In genomic region chr6:35723587-35723986, GRCh38 we compare ENCODE assay signal across 16 cellular contexts. TPM values are rescaled to one million over a fixed set of nuclear protein-coding genes. Genes with fewer than 3 reads are reported as not detected.
DNase-seq lines count a peak whose midpoint lies in the region; ATAC-seq and TF ChIP-seq lines count a peak whose summit lies in the region.
"Had no signal": no experiment of that assay in that cellular context is flagged by ENCODE, and none has a peak within 500 bp of the region (broad histone marks: within the 10 kb centered on the region; RNA-seq: fewer than 3 reads in every experiment).

No MANE protein-coding gene starts in this region.

- intact Hi-C loops in CD4-positive, alpha-beta memory T cell (cut with micrococcal nuclease) = no loop called here
- intact Hi-C loops in right lobe of liver (cut with DNase I) = no loop called here
- intact Hi-C loops in activated T-helper 1 cell treated with anti-CD3 and anti-CD28 coated beads, Interleukin-12 subunit alpha, Interleukin-12 subunit beta, Interleukin-2, Interleukin-4 antibody, amounts not matched to agents 30 ng/mL and 10 ng/mL and 1 ng/mL, durations not matched to agents 14 hours and 24 hours and 36 hours (cut with micrococcal nuclease) = no loop called here
- intact Hi-C loops in sciatic nerve (cut with DNase I) = no loop called here

- no peaks in the 10 kb centered on the region for H3K27me3 Mint-ChIP-seq in CD4-positive, alpha-beta memory T cell
- peaks cover 3% of the 10 kb centered on the region for H3K27me3 Mint-ChIP-seq in activated T-helper 1 cell treated with anti-CD3 and anti-CD28 coated beads, Interleukin-12 subunit alpha, Interleukin-12 subunit beta, Interleukin-2, Interleukin-4 antibody, amounts not matched to agents 30 ng/mL and 10 ng/mL and 1 ng/mL, durations not matched to agents 14 hours and 24 hours and 36 hours (ENCODE audit: insufficient read depth)

- peaks cover 75% of the 10 kb centered on the region for H3K4me1 ChIP-seq in CD4-positive, alpha-beta memory T cell (ENCODE audit: insufficient read depth, low read length)
- H3K4me1 ChIP-seq in adipocyte (ENCODE audit: control insufficient read depth, insufficient read depth, low read length) = peaks cover 69% of the 10 kb centered on the region
- peaks cover 0 to 73% (median 36%) of the 10 kb centered on the region in 4 donors for H3K4me1 ChIP-seq in right lobe of liver

- no CpG with 5 or more reads among the region's 2 CpGs for WGBS in right lobe of liver (ENCODE audit: insufficient coverage, low coverage, low lambda C conversion rate, missing lambda C conversion rate)

- H3K36me3 Mint-ChIP-seq in CD4-positive, alpha-beta memory T cell = peaks cover 0 to 4% of the 10 kb centered on the region in 2 donors
- H3K36me3 Mint-ChIP-seq in activated T-helper 1 cell treated with anti-CD3 and anti-CD28 coated beads, Interleukin-12 subunit alpha, Interleukin-12 subunit beta, Interleukin-2, Interleukin-4 antibody, amounts not matched to agents 30 ng/mL and 10 ng/mL and 1 ng/mL, durations not matched to agents 14 hours and 24 hours and 36 hours (ENCODE audit: low read depth) = no peaks in the 10 kb centered on the region
- H3K36me3 Mint-ChIP-seq: naive B cell had no signal

- CTCF ChIA-PET in CD4-positive, alpha-beta memory T cell (lab: Charles Lee; ENCODE audit: partially characterized antibody) = interaction anchor here (1.1 to 6.0 kb wide), 2 partner anchors 13 to 99 kb away, joined by 7 to 31 read pairs; partner anchors contain the start of gene ARMC12

- peaks cover 62 to 89% (median 75%) of the 10 kb centered on the region in 4 donors for H3K4me1 Mint-ChIP-seq in CD4-positive, alpha-beta memory T cell
- H3K4me1 Mint-ChIP-seq in activated T-helper 1 cell treated with anti-CD3 and anti-CD28 coated beads, Interleukin-12 subunit alpha, Interleukin-12 subunit beta, Interleukin-2, Interleukin-4 antibody, amounts not matched to agents 30 ng/mL and 10 ng/mL and 1 ng/mL, durations not matched to agents 14 hours and 24 hours and 36 hours (ENCODE audit: low read depth) = peaks cover 69% of the 10 kb centered on the region

- H3K9me3 Mint-ChIP-seq in CD4-positive, alpha-beta memory T cell = peaks cover 0 to 1% (median 0%) of the 10 kb centered on the region in 8 donors
- H3K9me3 Mint-ChIP-seq in activated T-helper 1 cell treated with anti-CD3 and anti-CD28 coated beads, Interleukin-12 subunit alpha, Interleukin-12 subunit beta, Interleukin-2, Interleukin-4 antibody, amounts not matched to agents 30 ng/mL and 10 ng/mL and 1 ng/mL, durations not matched to agents 14 hours and 24 hours and 36 hours = no peaks in the 10 kb centered on the region
- H3K9me3 Mint-ChIP-seq: naive B cell had no signal

- POLR2A ChIA-PET in CD4-positive, alpha-beta memory T cell (lab: Charles Lee; ENCODE audit: partially characterized antibody) = interaction anchor here (7.1 to 9.6 kb wide), 2 partner anchors 37 to 101 kb away, joined by 41 to 141 read pairs; partner anchors contain the start of gene FKBP5

- no peak for DNase-seq in CD4-positive, alpha-beta memory T cell
- DNase-seq in adipocyte (ENCODE audit: low read depth) (no peak), right lobe of liver (peak in 1 of 3 donors; percentile 45), substantia nigra (lab: John Stamatoyannopoulos, UW) (no peak), sciatic nerve (ENCODE audit: low spot score) (no peak)
- no peak for DNase-seq in activated T-helper 1 cell treated with anti-CD3 and anti-CD28 coated beads, Interleukin-12 subunit alpha, Interleukin-12 subunit beta, Interleukin-2, Interleukin-4 antibody, amounts not matched to agents 30 ng/mL and 10 ng/mL and 1 ng/mL, durations not matched to agents 14 hours and 24 hours and 36 hours (ENCODE audit: low spot score)
- DNase-seq: activated CD4-positive, alpha-beta T cell treated with anti-CD3 and anti-CD28 coated beads for 4 hours; brain microvascular endothelial cell; EL; naive B cell; NCI-H146; NCI-H524 treated with DMSO at 0.1 percent for 48 hours had no signal

- no peak for ATAC-seq in right lobe of liver
- ATAC-seq in HG03280 (IDR thresholded peaks at IDR 0.05; ENCODE audit: unreplicated experiment) = no peak
- no peak for ATAC-seq in sciatic nerve

- H3K4me3 Mint-ChIP-seq in CD4-positive, alpha-beta memory T cell = no peak overlapping the region
- no peak overlapping the region for H3K4me3 Mint-ChIP-seq in activated T-helper 1 cell treated with anti-CD3 and anti-CD28 coated beads, Interleukin-12 subunit alpha, Interleukin-12 subunit beta, Interleukin-2, Interleukin-4 antibody, amounts not matched to agents 30 ng/mL and 10 ng/mL and 1 ng/mL, durations not matched to agents 14 hours and 24 hours and 36 hours

- H3K27ac ChIP-seq in CD4-positive, alpha-beta memory T cell (ENCODE audit: low read depth, low read length) = no peak overlapping the region
- peak overlapping the region; percentile 44 to 99 (median 98) for H3K27ac ChIP-seq in right lobe of liver
- H3K27ac ChIP-seq in substantia nigra (ENCODE audit: low read depth, low read length, poor library complexity, severe bottlenecking) = peak overlapping the region; percentile 100
- H3K27ac ChIP-seq: brain microvascular endothelial cell, KMS-11 had no signal

- no peak for TF ChIP-seq CTCF in right lobe of liver (IDR thresholded peaks at IDR 0.05)

- peak overlapping the region; percentile 3 for H3K9ac ChIP-seq in adipocyte (ENCODE audit: low read length)
- H3K9ac ChIP-seq: KMS-11 had no signal

- TF ChIP-seq POLR2A in right lobe of liver (IDR thresholded peaks at IDR 0.05) = no peak

- no peak overlapping the region for H3K4me3 ChIP-seq in CD4-positive, alpha-beta memory T cell (ENCODE audit: low read length in 2 of 2)
- H3K4me3 ChIP-seq in adipocyte (ENCODE audit: low read length) (no peak overlapping the region), right lobe of liver (no peak overlapping the region)
- H3K4me3 ChIP-seq: skin epidermis had no signal

- no peaks in the 10 kb centered on the region for H3K9me3 ChIP-seq in CD4-positive, alpha-beta memory T cell (ENCODE audit: control insufficient read depth in 1 of 2, low read length in 2 of 2)
- H3K9me3 ChIP-seq in adipocyte (ENCODE audit: control insufficient read depth, low read length) (no peaks in the 10 kb centered on the region), right lobe of liver (no peaks in the 10 kb centered on the region)

- H3K27ac Mint-ChIP-seq in CD4-positive, alpha-beta memory T cell = peak overlapping the region; percentile 1 to 95 (median 71)
- no peak overlapping the region for H3K27ac Mint-ChIP-seq in activated T-helper 1 cell treated with anti-CD3 and anti-CD28 coated beads, Interleukin-12 subunit alpha, Interleukin-12 subunit beta, Interleukin-2, Interleukin-4 antibody, amounts not matched to agents 30 ng/mL and 10 ng/mL and 1 ng/mL, durations not matched to agents 14 hours and 24 hours and 36 hours

- no peaks in the 10 kb centered on the region for H3K27me3 ChIP-seq in CD4-positive, alpha-beta memory T cell (ENCODE audit: insufficient read depth, low read length)
- H3K27me3 ChIP-seq in adipocyte (replicated peaks; ENCODE audit: control insufficient read depth, insufficient read depth, low read length) (no peaks in the 10 kb centered on the region), right lobe of liver (no peaks in the 10 kb centered on the region)
- H3K27me3 ChIP-seq: brain microvascular endothelial cell had no signal

- H3K36me3 ChIP-seq in CD4-positive, alpha-beta memory T cell (ENCODE audit: insufficient read depth, low read length) = no peaks in the 10 kb centered on the region
- H3K36me3 ChIP-seq in adipocyte (ENCODE audit: control insufficient read depth, insufficient read depth, low read length, severe bottlenecking) (no peaks in the 10 kb centered on the region), right lobe of liver (peaks cover 0 to 4% (median 0%) of the 10 kb centered on the region in 4 donors)
- H3K36me3 ChIP-seq: brain microvascular endothelial cell had no signal

RNA-seq across cellular contexts. Expression of gene ARMC12, which starts 13.2 kb away (rescaled TPM):
- total RNA-seq in CD4-positive, alpha-beta memory T cell = 1 to 10 TPM in 1 of 2 experiments, under 1 TPM in 1; 0.69 to 1.3 TPM
- polyA plus RNA-seq in CD4-positive, alpha-beta memory T cell = under 1 TPM in 1 of 2 donors, not detected in 1; 0.28 TPM
- total RNA-seq in right lobe of liver = 1 to 10 TPM in 3 of 6 experiments, under 1 TPM in 3; 0.22 to 4.4 (median 0.92) TPM
- total RNA-seq in activated T-helper 1 cell treated with anti-CD3 and anti-CD28 coated beads, Interleukin-12 subunit alpha, Interleukin-12 subunit beta, Interleukin-2, Interleukin-4 antibody, amounts not matched to agents 30 ng/mL and 10 ng/mL and 1 ng/mL, durations not matched to agents 14 hours and 24 hours and 36 hours = 0.24 and 0.41 TPM in 2 replicates
- 0.80 TPM for total RNA-seq in sciatic nerve

RNA-seq across cellular contexts. Expression of gene FKBP5, which starts 34.9 kb away (rescaled TPM):
- total RNA-seq in CD4-positive, alpha-beta memory T cell = 10 to 100 TPM; 72.9 to 74.2 TPM
- 100 to 1,000 TPM in 1 of 2 donors, 10 to 100 TPM in 1; 94.2 to 233 TPM for polyA plus RNA-seq in CD4-positive, alpha-beta memory T cell
- total RNA-seq in right lobe of liver (100 to 1,000 TPM in 5 of 6 experiments, 10 to 100 TPM in 1; 36.1 to 387 (median 111) TPM), sciatic nerve (23.6 TPM)
- 60.9 and 62.4 TPM in 2 replicates for total RNA-seq in activated T-helper 1 cell treated with anti-CD3 and anti-CD28 coated beads, Interleukin-12 subunit alpha, Interleukin-12 subunit beta, Interleukin-2, Interleukin-4 antibody, amounts not matched to agents 30 ng/mL and 10 ng/mL and 1 ng/mL, durations not matched to agents 14 hours and 24 hours and 36 hours

RNA-seq across cellular contexts. Expression of gene CLPSL2, which starts 52.8 kb away (rescaled TPM):
- not detected for total RNA-seq in CD4-positive, alpha-beta memory T cell
- polyA plus RNA-seq in CD4-positive, alpha-beta memory T cell = not detected
- total RNA-seq in right lobe of liver (not detected), sciatic nerve (not detected)
- total RNA-seq in activated T-helper 1 cell treated with anti-CD3 and anti-CD28 coated beads, Interleukin-12 subunit alpha, Interleukin-12 subunit beta, Interleukin-2, Interleukin-4 antibody, amounts not matched to agents 30 ng/mL and 10 ng/mL and 1 ng/mL, durations not matched to agents 14 hours and 24 hours and 36 hours = not detected in 2 replicates
- total RNA-seq: T-helper 2 cell treated with Interferon-gamma antibody and Interleukin-4, amounts not matched to agents 100 ng/mL and 5 ng/mL, for 36 hours had no signal

RNA-seq across cellular contexts. Expression of gene CLPSL1, which starts 57.2 kb away (rescaled TPM):
- not detected for total RNA-seq in CD4-positive, alpha-beta memory T cell
- not detected for polyA plus RNA-seq in CD4-positive, alpha-beta memory T cell
- total RNA-seq in right lobe of liver (not detected), sciatic nerve (not detected)
- total RNA-seq in activated T-helper 1 cell treated with anti-CD3 and anti-CD28 coated beads, Interleukin-12 subunit alpha, Interleukin-12 subunit beta, Interleukin-2, Interleukin-4 antibody, amounts not matched to agents 30 ng/mL and 10 ng/mL and 1 ng/mL, durations not matched to agents 14 hours and 24 hours and 36 hours = not detected in 2 replicates
- total RNA-seq: T-helper 2 cell treated with Interferon-gamma antibody and Interleukin-4, amounts not matched to agents 100 ng/mL and 5 ng/mL, for 36 hours had no signal
